Comparison of ENCODE assay signal across 9 cellular contexts in genomic region chr6:74409447-74409846, GRCh38.
A peak's percentile ranks its signal among the peaks of the same experiment; 100 is the strongest.
DNase-seq lines count a peak whose midpoint lies in the region; ATAC-seq and TF ChIP-seq lines count a peak whose summit lies in the region.
"Had no signal": no experiment of that assay in that cellular context is flagged by ENCODE, and none has a peak within 500 bp of the region (broad histone marks: within the 10 kb centered on the region; RNA-seq: fewer than 3 reads in every experiment).

No MANE protein-coding gene starts in this region.

- H3K27ac Mint-ChIP-seq in activated T-helper 17 cell treated with anti-CD3 and anti-CD28 coated beads, Interleukin-2, amount 50 U/mL, for 72 hours: no peak overlapping the region
- H3K27ac Mint-ChIP-seq: stimulated activated naive CD8-positive, alpha-beta T cell treated with anti-CD3 and anti-CD28 coated beads, Interleukin-15, Interleukin-2, amounts not matched to agents 100 ng/mL and 50 ng/mL, for 24 hours had no signal

- POLR2A ChIA-PET in AG04449 (lab: Yijun Ruan, JAX): interaction anchor here (1.4 kb wide), 1 partner anchor 796 kb away, joined by 5 read pairs; the partner anchor contains the start of gene COL12A1

- CTCF ChIA-PET in AG04449 (lab: Yijun Ruan, JAX): interaction anchor here (0.6 to 8.7 kb wide), 53 partner anchors 9 to 807 kb away, joined by 3 to 220 read pairs (median 4); partner anchors contain the start of gene COL12A1

- no peaks in the 10 kb centered on the region for H3K9me3 Mint-ChIP-seq in activated T-helper 17 cell treated with anti-CD3 and anti-CD28 coated beads, Interleukin-2, amount 50 U/mL, for 72 hours

- H3K4me3 ChIP-seq in AG04449 (ENCODE audit: low read depth, low read length): no peak overlapping the region
- no peak overlapping the region for H3K4me3 ChIP-seq in astrocyte of the spinal cord (ENCODE audit: low read depth, low read length)

- DNase-seq in AG04449 (ENCODE audit: low read depth, low spot score): peak; percentile 42
- DNase-seq in astrocyte of the spinal cord (ENCODE audit: low read depth, low spot score): peak; percentile 86
- peak; percentile 2 for DNase-seq in midbrain (lab: John Stamatoyannopoulos, UW)
- no peak for DNase-seq in NCI-H2171 (lab: John Stamatoyannopoulos, UW)
- DNase-seq in SIG-M5 (lab: John Stamatoyannopoulos, UW): no peak

- H3K4me1 Mint-ChIP-seq in activated T-helper 17 cell treated with anti-CD3 and anti-CD28 coated beads, Interleukin-2, amount 50 U/mL, for 72 hours: no peaks in the 10 kb centered on the region

- H3K27me3 Mint-ChIP-seq in activated T-helper 17 cell treated with anti-CD3 and anti-CD28 coated beads, Interleukin-2, amount 50 U/mL, for 72 hours: no peaks in the 10 kb centered on the region
- H3K27me3 Mint-ChIP-seq: stimulated activated naive CD8-positive, alpha-beta T cell treated with anti-CD3 and anti-CD28 coated beads, Interleukin-15, Interleukin-2, amounts not matched to agents 100 ng/mL and 50 ng/mL, for 24 hours had no signal

- peak; percentile 37 for TF ChIP-seq CTCF in AG04449 (IDR thresholded peaks at IDR 0.05; ENCODE audit: insufficient read depth, low read length, missing control alignments)
- TF ChIP-seq CTCF in astrocyte of the spinal cord (IDR thresholded peaks at IDR 0.05; ENCODE audit: low read depth, low read length): peak; percentile 39

- in situ Hi-C loops in astrocyte of the spinal cord (cut with HindIII; ENCODE audit: low sequenced_read_pairs): no loop called here

- H3K4me3 Mint-ChIP-seq in activated T-helper 17 cell treated with anti-CD3 and anti-CD28 coated beads, Interleukin-2, amount 50 U/mL, for 72 hours: no peak overlapping the region
- H3K4me3 Mint-ChIP-seq: stimulated activated naive CD8-positive, alpha-beta T cell treated with anti-CD3 and anti-CD28 coated beads, Interleukin-15, Interleukin-2, amounts not matched to agents 100 ng/mL and 50 ng/mL, for 24 hours had no signal

- H3K36me3 Mint-ChIP-seq in activated T-helper 17 cell treated with anti-CD3 and anti-CD28 coated beads, Interleukin-2, amount 50 U/mL, for 72 hours (ENCODE audit: low read depth): no peaks in the 10 kb centered on the region

- ATAC-seq in GM18907 (IDR thresholded peaks at IDR 0.05; ENCODE audit: unreplicated experiment) (peak; percentile 93), HG03432 (IDR thresholded peaks at IDR 0.05; ENCODE audit: unreplicated experiment) (peak; percentile 79)
- ATAC-seq in activated T-helper 17 cell treated with anti-CD3 and anti-CD28 coated beads, Interleukin-2, amount 50 U/mL, for 72 hours (replicated peaks): no peak

Comparison
In these comparisons a context has a peak if more than half of its experiments do, and no peak if none do; other contexts are left out.
1. DNase-seq: peak in AG04449 (single experiment), astrocyte of the spinal cord (single experiment) and midbrain (single experiment); none in NCI-H2171 (single experiment) and SIG-M5 (single experiment).